8 cellular contexts compared by ENCODE assay signal in genomic region chr4:77862478-77863216, GRCh38.
A peak's percentile ranks its signal among the peaks of the same experiment; 100 is the strongest.
DNase-seq lines count a peak whose midpoint lies in the region; ATAC-seq lines count a peak whose summit lies in the region.

TSS of gene MRPL1 (plus strand) at chr4:77862830. CDS start at chr4:77862849, 19 bp downstream.

- H3K27ac Mint-ChIP-seq in central memory CD8-positive, alpha-beta T cell (ENCODE audit: low read depth), result peak within 1 kb of the TSS; percentile 99

- peaks cover 66% of the 10 kb centered on the region for H3K4me1 Mint-ChIP-seq in central memory CD8-positive, alpha-beta T cell

- peak within 1 kb of the TSS; percentile 92 for H3K4me3 Mint-ChIP-seq in central memory CD8-positive, alpha-beta T cell

- DNase-seq in AG08396 (ENCODE audit: low spot score) (peak; percentile 86), NCI-H446 (lab: John Stamatoyannopoulos, UW) (peak; percentile 96), iris pigment epithelial cell (ENCODE audit: low read depth) (peak; percentile 96)
- peak; percentile 75 for DNase-seq in activated CD4-positive, CD25-positive, alpha-beta regulatory T cell treated with anti-CD3 and anti-CD28 coated beads, Interleukin-2, amount 50 U/mL, for 16 hours (ENCODE audit: low read depth, low spot score)
- peak; percentile 71 to 89 for DNase-seq in central memory CD8-positive, alpha-beta T cell (ENCODE audit: low spot score in 2 of 2)
- peak; percentile 78 for DNase-seq in stimulated activated CD4-positive, alpha-beta T cell treated with anti-CD3 and anti-CD28 coated beads, Interleukin-12 subunit alpha, Interleukin-12 subunit beta, amount 100 ng/mL, for 4 hours

- peaks cover 24% of the 10 kb centered on the region for H3K36me3 Mint-ChIP-seq in central memory CD8-positive, alpha-beta T cell (ENCODE audit: insufficient read depth)

- peak; percentile 83 for ATAC-seq in GM19025 (IDR thresholded peaks at IDR 0.05; ENCODE audit: low read depth, unreplicated experiment)
- peak; percentile 77 for ATAC-seq in HG03342 (IDR thresholded peaks at IDR 0.05; ENCODE audit: unreplicated experiment)
- peak; percentile 70 for ATAC-seq in central memory CD8-positive, alpha-beta T cell (replicated peaks; ENCODE audit: extremely low read depth, poor library complexity, severe bottlenecking)

- no peaks in the 10 kb centered on the region for H3K27me3 Mint-ChIP-seq in central memory CD8-positive, alpha-beta T cell

- H3K9me3 Mint-ChIP-seq in central memory CD8-positive, alpha-beta T cell, result no peaks in the 10 kb centered on the region

Comparison
In these comparisons a context has a peak if more than half of its experiments do, and no peak if none do; other contexts are left out.
1. Peak in every context shown above with its lines: DNase-seq and ATAC-seq.